1 cellular context compared by ENCODE assay signal in genomic region chr17:28335201-28335958, GRCh38.
TF ChIP-seq lines count a peak whose summit lies in the region.

IFT20 (minus strand) TSS chr17:28335472; CDS start chr17:28331985, 3,487 bp downstream.
TNFAIP1 (plus strand) TSS chr17:28335761; CDS start chr17:28339522, 3,761 bp downstream.

TF ChIP-seq in GM12878, 131 proteins besides CTCF, POLR2A, EP300 and RAD21 (continued from another document and continues in another):
- TF ChIP-seq E4F1 (IDR thresholded peaks at IDR 0.05; ENCODE audit: borderline replicate concordance, partially characterized antibody) (peak; percentile 55), ETV6 (conservative IDR thresholded peaks at IDR 0.05 in 1 of 2, IDR thresholded peaks at IDR 0.05 in 1 of 2; ENCODE audit: borderline replicate concordance in 1 of 2, low read depth in 1 of 2) (no peak), PAX8 (IDR thresholded peaks at IDR 0.05) (no peak), PKNOX1 (IDR thresholded peaks at IDR 0.05) (peak; percentile 79), ZNF592 (IDR thresholded peaks at IDR 0.05) (no peak), HDGF (IDR thresholded peaks at IDR 0.05) (peak; percentile 97), CUX1 (IDR thresholded peaks at IDR 0.05; ENCODE audit: insufficient replicate concordance, low read depth, low read length) (no peak), IKZF1 (conservative IDR thresholded peaks at IDR 0.05) (peak; percentile 100), NR2F1 (conservative IDR thresholded peaks at IDR 0.05) (no peak), NBN (IDR thresholded peaks at IDR 0.05) (peak; percentile 100), NR2C1 (IDR thresholded peaks at IDR 0.05) (peak; percentile 100), IRF4 (IDR thresholded peaks at IDR 0.05; ENCODE audit: low read depth, low read length) (no peak), ZBTB40 (IDR thresholded peaks at IDR 0.05; ENCODE audit: borderline replicate concordance) (peak; percentile 98), ZNF687 (IDR thresholded peaks at IDR 0.05) (no peak), HDAC2 (IDR thresholded peaks at IDR 0.05) (no peak), MLLT1 (IDR thresholded peaks at IDR 0.05) (0 out of 2 replicates have a peak, but pooled peaks have one; percentile 48), NRF1 (conservative IDR thresholded peaks at IDR 0.05; ENCODE audit: low read depth, low read length) (no peak), E2F8 (IDR thresholded peaks at IDR 0.05; ENCODE audit: low read depth, partially characterized antibody) (peak; percentile 88), BCL11A (IDR thresholded peaks at IDR 0.05; ENCODE audit: low read depth, low read length) (0 out of 2 replicates have a peak, but pooled peaks have one; percentile 41), KAT2A (conservative IDR thresholded peaks at IDR 0.05; ENCODE audit: control insufficient read depth, low read depth, low read length) (no peak), NR2C2 (IDR thresholded peaks at IDR 0.05; ENCODE audit: borderline replicate concordance, control insufficient read depth, insufficient read length, low read depth) (peak; percentile 94), SRF (IDR thresholded peaks at IDR 0.05; ENCODE audit: low read depth in 2 of 2, low read length in 2 of 2) (no peak), HCFC1 (IDR thresholded peaks at IDR 0.05; ENCODE audit: low read length) (peak; percentile 99), TBL1XR1 (IDR thresholded peaks at IDR 0.05; ENCODE audit: low read depth, low read length) (peak; percentile 91), RBBP5 (conservative IDR thresholded peaks at IDR 0.05) (no peak), ZNF24 (IDR thresholded peaks at IDR 0.05) (no peak)
